ENCODE assay signal across 10 cellular contexts in genomic region chr6:33583591-33584155, GRCh38. TPM values are rescaled to one million over a fixed set of nuclear protein-coding genes. Genes with fewer than 3 reads are reported as not detected.
DNase-seq lines count a peak whose midpoint lies in the region; ATAC-seq and TF ChIP-seq lines count a peak whose summit lies in the region.
"Had no signal": no experiment of that assay in that cellular context is flagged by ENCODE, and none has a peak within 500 bp of the region (broad histone marks: within the 10 kb centered on the region; RNA-seq: fewer than 3 reads in every experiment).

No MANE protein-coding gene starts in this region.

- H3K4me3 Mint-ChIP-seq in glutamatergic neuron (ENCODE audit: unreplicated experiment): no peak overlapping the region
- H3K4me3 Mint-ChIP-seq in CD8-positive, alpha-beta T cell: no peak overlapping the region

- no peaks in the 10 kb centered on the region for H3K27me3 ChIP-seq in BE2C
- H3K27me3 ChIP-seq in CD8-positive, alpha-beta T cell (ENCODE audit: insufficient read depth, low read length): no peaks in the 10 kb centered on the region

- H3K9me3 ChIP-seq in BE2C: no peaks in the 10 kb centered on the region
- H3K9me3 ChIP-seq in CD8-positive, alpha-beta T cell (ENCODE audit: low read length): no peaks in the 10 kb centered on the region

- H3K27me3 Mint-ChIP-seq in glutamatergic neuron (ENCODE audit: unreplicated experiment): peaks cover 9% of the 10 kb centered on the region
- H3K27me3 Mint-ChIP-seq in CD8-positive, alpha-beta T cell (ENCODE audit: low read depth): no peaks in the 10 kb centered on the region

- peaks cover 6% of the 10 kb centered on the region for H3K4me1 ChIP-seq in BE2C
- peaks cover 23% of the 10 kb centered on the region for H3K4me1 ChIP-seq in CD8-positive, alpha-beta T cell (ENCODE audit: insufficient read depth, low read length)

- CTCF ChIA-PET in CD8-positive, alpha-beta T cell (lab: Charles Lee): interaction anchor here (0.9 to 3.2 kb wide), 4 partner anchors 9 to 117 kb away, joined by 3 to 11 read pairs (median 3); no protein-coding TSS in a partner anchor

- ATAC-seq in CD8-positive, alpha-beta T cell: no peak

- H3K36me3 Mint-ChIP-seq in glutamatergic neuron (ENCODE audit: unreplicated experiment): no peaks in the 10 kb centered on the region
- H3K36me3 Mint-ChIP-seq in CD8-positive, alpha-beta T cell: peaks cover 5% of the 10 kb centered on the region

- POLR2A ChIA-PET in CD8-positive, alpha-beta T cell (lab: Charles Lee): no interaction called here

- peaks cover 8% of the 10 kb centered on the region for H3K4me1 Mint-ChIP-seq in glutamatergic neuron (ENCODE audit: low read depth, unreplicated experiment)
- peaks cover 24% of the 10 kb centered on the region for H3K4me1 Mint-ChIP-seq in CD8-positive, alpha-beta T cell (ENCODE audit: low read depth)

- DNase-seq in BE2C: peak; percentile 63
- DNase-seq in ELR (ENCODE audit: low read depth): peak; percentile 59
- DNase-seq in SK-MEL-5 (ENCODE audit: low read depth, low spot score): peak; percentile 64
- peak; percentile 72 for DNase-seq in glutamatergic neuron
- DNase-seq in GM19240 (ENCODE audit: insufficient read length, low spot score): no peak
- DNase-seq in CD8-positive, alpha-beta T cell: no peak
- no peak for DNase-seq in GF-D8 (lab: John Stamatoyannopoulos, UW)
- DNase-seq in activated CD8-positive, alpha-beta memory T cell treated with anti-CD3 and anti-CD28 coated beads for 24 hours: no peak
- DNase-seq: activated T-cell treated with anti-CD3 and anti-CD28 coated beads, Interleukin-2, amount 50 U/mL, for 1 hour; NCI-H526 treated with DMSO at 0.1 percent for 48 hours had no signal

- peaks cover 1% of the 10 kb centered on the region for H3K9me3 Mint-ChIP-seq in glutamatergic neuron (ENCODE audit: unreplicated experiment)
- H3K9me3 Mint-ChIP-seq in CD8-positive, alpha-beta T cell: no peaks in the 10 kb centered on the region

- no peak overlapping the region for H3K4me3 ChIP-seq in BE2C (ENCODE audit: low read depth, low read length)
- no peak overlapping the region for H3K4me3 ChIP-seq in CD8-positive, alpha-beta T cell (ENCODE audit: low read depth, low read length)

- intact Hi-C loops in CD8-positive, alpha-beta T cell (cut with DNase I, micrococcal nuclease): no loop called here

- TF ChIP-seq CTCF in BE2C (IDR thresholded peaks at IDR 0.05; ENCODE audit: low read depth, low read length): peak; percentile 58
- peak; percentile 66 for TF ChIP-seq CTCF in glutamatergic neuron (IDR thresholded peaks at IDR 0.05; ENCODE audit: partially characterized antibody, unreplicated experiment)
- no peak for TF ChIP-seq CTCF in CD8-positive, alpha-beta T cell (IDR thresholded peaks at IDR 0.05)

- H3K27ac Mint-ChIP-seq in glutamatergic neuron (ENCODE audit: unreplicated experiment): no peak overlapping the region
- H3K27ac Mint-ChIP-seq in CD8-positive, alpha-beta T cell: no peak overlapping the region

- no peaks in the 10 kb centered on the region for H3K36me3 ChIP-seq in BE2C
- no peaks in the 10 kb centered on the region for H3K36me3 ChIP-seq in CD8-positive, alpha-beta T cell (ENCODE audit: insufficient read depth, low read length)

- in situ Hi-C loops in SK-MEL-5 (cut with HindIII; ENCODE audit: low pct_unique_long_range_greater_than_20kb, low sequenced_read_pairs): no loop called here

- H3K27ac ChIP-seq in CD8-positive, alpha-beta T cell (ENCODE audit: low read depth, low read length): no peak overlapping the region

RNA-seq across cellular contexts. Expression of gene BAK1, which starts 3.6 kb away (rescaled TPM):
- 47.1 TPM for polyA plus RNA-seq in BE2C (2012; ENCODE audit: insufficient read depth, insufficient read length, low read depth)
- 11.2 and 11.9 TPM in 2 replicates for total RNA-seq in SK-MEL-5 (2014; rRNA removed; shearing (Covaris generic))
- 25.0 and 30.8 TPM in 2 replicates for polyA plus RNA-seq in SK-MEL-5 (2015; cell fraction: cytosol; rRNA removed)
- 18.3 and 24.2 TPM in 2 replicates for polyA plus RNA-seq in SK-MEL-5 (2015; cell fraction: nucleus; rRNA removed)
- total RNA-seq in glutamatergic neuron (ENCODE audit: unreplicated experiment): 11.5 TPM
- 10 to 100 TPM; 44.8 to 46.5 TPM for total RNA-seq in CD8-positive, alpha-beta T cell

RNA-seq across cellular contexts. Expression of gene ITPR3, which starts 37.4 kb away (rescaled TPM):
- polyA plus RNA-seq in BE2C (2012; ENCODE audit: insufficient read depth, insufficient read length, low read depth): 0.09 TPM
- total RNA-seq in SK-MEL-5 (2014; rRNA removed; shearing (Covaris generic)): 4.2 and 4.3 TPM in 2 replicates
- polyA plus RNA-seq in SK-MEL-5 (2015; cell fraction: cytosol; rRNA removed): 9.7 and 14.3 TPM in 2 replicates
- 30.6 and 38.3 TPM in 2 replicates for polyA plus RNA-seq in SK-MEL-5 (2015; cell fraction: nucleus; rRNA removed)
- 0.34 TPM for total RNA-seq in glutamatergic neuron (ENCODE audit: unreplicated experiment)
- 10 to 100 TPM; 39.5 to 40.1 TPM for total RNA-seq in CD8-positive, alpha-beta T cell

Comparison
In these comparisons a context has a peak if more than half of its experiments do, and no peak if none do; other contexts are left out.
1. DNase-seq: peak in BE2C (single experiment), ELR (single experiment), SK-MEL-5 (single experiment) and glutamatergic neuron (single experiment); none in GM19240 (single experiment), CD8-positive, alpha-beta T cell (0 of 7), GF-D8 (single experiment) and activated CD8-positive, alpha-beta memory T cell treated with anti-CD3 and anti-CD28 coated beads for 24 hours (single experiment).